ENCODE assay signal across 19 cellular contexts in genomic region chr11:112659185-112659584, GRCh38.
"Had no signal": no experiment of that assay in that cellular context is flagged by ENCODE, and none has a peak within 500 bp of the region (broad histone marks: within the 10 kb centered on the region; RNA-seq: fewer than 3 reads in every experiment).

No MANE protein-coding gene starts in this region.

- DNase-seq: cortex of kidney; effector CD8-positive, alpha-beta T cell; naive B cell; spleen; stimulated activated CD4-positive, alpha-beta T cell treated with anti-CD3 and anti-CD28 coated beads, Interleukin-4, amount 100 ng/mL, for 4 hours; thyroid gland; trophoblast cell had no signal

- ATAC-seq: esophagus mucosa; left lobe of liver; natural killer cell treated with Interleukin-12 subunit alpha and Interleukin-12 subunit beta and Interleukin-15 and Interleukin-18, amount 100 ng/mL, for 72 hours; stimulated activated memory B cell treated with anti-CD40 and anti-IgM and Interleukin-4, amounts not matched to agents 10 μg/mL and 1 μg/mL and 100 μg/mL, for 72 hours had no signal

- H3K9me3 ChIP-seq: neutrophil, prostate gland, spleen, suprapubic skin, thyroid gland, vagina had no signal

- H3K4me1 ChIP-seq: parathyroid adenoma, prostate gland, spleen, suprapubic skin, thyroid gland had no signal

- H3K4me3 ChIP-seq: lung, prostate gland, skin epidermis, spleen, suprapubic skin, thyroid gland, vagina had no signal

- H3K27me3 ChIP-seq: neutrophil, spleen, suprapubic skin, thyroid gland, vagina had no signal

- H3K27ac ChIP-seq: epithelial cell of prostate, neutrophil, parathyroid adenoma, prostate gland, skin epidermis, spleen, suprapubic skin, thyroid gland, vagina had no signal

- H3K36me3 ChIP-seq: neutrophil, prostate gland, spleen, suprapubic skin, thyroid gland, vagina had no signal
